Comparison of ENCODE assay signal across 1 cellular context in the genomic region with DNA sequence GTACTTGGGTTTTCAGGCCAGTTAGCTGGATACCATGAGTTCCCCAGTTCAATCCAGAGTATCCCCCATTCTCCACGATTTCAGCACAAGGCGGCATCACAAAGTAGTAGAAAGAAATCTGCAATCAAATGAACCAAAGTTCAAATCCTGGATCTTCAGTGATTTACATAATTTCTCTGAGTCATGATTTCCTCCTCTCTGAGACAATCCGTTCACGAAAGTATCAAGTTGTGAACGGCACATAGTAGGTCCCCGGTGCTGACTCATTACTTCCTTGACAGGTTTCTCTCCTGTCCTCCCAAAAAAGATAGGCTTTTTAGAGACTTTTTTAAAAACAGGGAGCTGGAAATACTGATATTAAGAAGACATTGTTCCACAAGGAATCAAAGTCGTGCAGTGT.
TF ChIP-seq lines count a peak whose summit lies in the region.

No MANE protein-coding gene starts in this region.

TF ChIP-seq in K562, 482 proteins besides CTCF, POLR2A, EP300 and RAD21 (continued from another document):
- TF ChIP-seq, protein P1, sequence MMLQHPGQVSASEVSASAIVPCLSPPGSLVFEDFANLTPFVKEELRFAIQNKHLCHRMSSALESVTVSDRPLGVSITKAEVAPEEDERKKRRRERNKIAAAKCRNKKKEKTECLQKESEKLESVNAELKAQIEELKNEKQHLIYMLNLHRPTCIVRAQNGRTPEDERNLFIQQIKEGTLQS (IDR thresholded peaks at IDR 0.05), result peak; percentile 38
- TF ChIP-seq, protein P1 (CRISPR knock-in tag; conservative IDR thresholded peaks at IDR 0.05), result no peak
- TF ChIP-seq C11orf30 (IDR thresholded peaks at IDR 0.05; ENCODE audit: low read depth) (no peak), KDM1A (IDR thresholded peaks at IDR 0.05) (peak; percentile 62 to 77), ZKSCAN1 (IDR thresholded peaks at IDR 0.05; ENCODE audit: low read depth, low read length) (peak; percentile 96), GABPB2 (CRISPR knock-in tag; conservative IDR thresholded peaks at IDR 0.05) (no peak)
- TF ChIP-seq, protein P2, sequence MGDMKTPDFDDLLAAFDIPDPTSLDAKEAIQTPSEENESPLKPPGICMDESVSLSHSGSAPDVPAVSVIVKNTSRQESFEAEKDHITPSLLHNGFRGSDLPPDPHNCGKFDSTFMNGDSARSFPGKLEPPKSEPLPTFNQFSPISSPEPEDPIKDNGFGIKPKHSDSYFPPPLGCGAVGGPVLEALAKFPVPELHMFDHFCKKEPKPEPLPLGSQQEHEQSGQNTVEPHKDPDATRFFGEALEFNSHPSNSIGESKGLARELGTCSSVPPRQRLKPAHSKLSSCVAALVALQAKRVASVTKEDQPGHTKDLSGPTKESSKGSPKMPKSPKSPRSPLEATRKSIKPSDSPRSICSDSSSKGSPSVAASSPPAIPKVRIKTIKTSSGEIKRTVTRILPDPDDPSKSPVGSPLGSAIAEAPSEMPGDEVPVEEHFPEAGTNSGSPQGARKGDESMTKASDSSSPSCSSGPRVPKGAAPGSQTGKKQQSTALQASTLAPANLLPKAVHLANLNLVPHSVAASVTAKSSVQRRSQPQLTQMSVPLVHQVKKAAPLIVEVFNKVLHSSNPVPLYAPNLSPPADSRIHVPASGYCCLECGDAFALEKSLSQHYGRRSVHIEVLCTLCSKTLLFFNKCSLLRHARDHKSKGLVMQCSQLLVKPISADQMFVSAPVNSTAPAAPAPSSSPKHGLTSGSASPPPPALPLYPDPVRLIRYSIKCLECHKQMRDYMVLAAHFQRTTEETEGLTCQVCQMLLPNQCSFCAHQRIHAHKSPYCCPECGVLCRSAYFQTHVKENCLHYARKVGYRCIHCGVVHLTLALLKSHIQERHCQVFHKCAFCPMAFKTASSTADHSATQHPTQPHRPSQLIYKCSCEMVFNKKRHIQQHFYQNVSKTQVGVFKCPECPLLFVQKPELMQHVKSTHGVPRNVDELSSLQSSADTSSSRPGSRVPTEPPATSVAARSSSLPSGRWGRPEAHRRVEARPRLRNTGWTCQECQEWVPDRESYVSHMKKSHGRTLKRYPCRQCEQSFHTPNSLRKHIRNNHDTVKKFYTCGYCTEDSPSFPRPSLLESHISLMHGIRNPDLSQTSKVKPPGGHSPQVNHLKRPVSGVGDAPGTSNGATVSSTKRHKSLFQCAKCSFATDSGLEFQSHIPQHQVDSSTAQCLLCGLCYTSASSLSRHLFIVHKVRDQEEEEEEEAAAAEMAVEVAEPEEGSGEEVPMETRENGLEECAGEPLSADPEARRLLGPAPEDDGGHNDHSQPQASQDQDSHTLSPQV (IDR thresholded peaks at IDR 0.05), result no peak
- TF ChIP-seq, protein P3, sequence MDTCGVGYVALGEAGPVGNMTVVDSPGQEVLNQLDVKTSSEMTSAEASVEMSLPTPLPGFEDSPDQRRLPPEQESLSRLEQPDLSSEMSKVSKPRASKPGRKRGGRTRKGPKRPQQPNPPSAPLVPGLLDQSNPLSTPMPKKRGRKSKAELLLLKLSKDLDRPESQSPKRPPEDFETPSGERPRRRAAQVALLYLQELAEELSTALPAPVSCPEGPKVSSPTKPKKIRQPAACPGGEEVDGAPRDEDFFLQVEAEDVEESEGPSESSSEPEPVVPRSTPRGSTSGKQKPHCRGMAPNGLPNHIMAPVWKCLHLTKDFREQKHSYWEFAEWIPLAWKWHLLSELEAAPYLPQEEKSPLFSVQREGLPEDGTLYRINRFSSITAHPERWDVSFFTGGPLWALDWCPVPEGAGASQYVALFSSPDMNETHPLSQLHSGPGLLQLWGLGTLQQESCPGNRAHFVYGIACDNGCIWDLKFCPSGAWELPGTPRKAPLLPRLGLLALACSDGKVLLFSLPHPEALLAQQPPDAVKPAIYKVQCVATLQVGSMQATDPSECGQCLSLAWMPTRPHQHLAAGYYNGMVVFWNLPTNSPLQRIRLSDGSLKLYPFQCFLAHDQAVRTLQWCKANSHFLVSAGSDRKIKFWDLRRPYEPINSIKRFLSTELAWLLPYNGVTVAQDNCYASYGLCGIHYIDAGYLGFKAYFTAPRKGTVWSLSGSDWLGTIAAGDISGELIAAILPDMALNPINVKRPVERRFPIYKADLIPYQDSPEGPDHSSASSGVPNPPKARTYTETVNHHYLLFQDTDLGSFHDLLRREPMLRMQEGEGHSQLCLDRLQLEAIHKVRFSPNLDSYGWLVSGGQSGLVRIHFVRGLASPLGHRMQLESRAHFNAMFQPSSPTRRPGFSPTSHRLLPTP (IDR thresholded peaks at IDR 0.05; ENCODE audit: borderline replicate concordance, extremely low read depth, insufficient read length), result no peak
TF ChIP-seq in K562: peak in this region for 3.
